ENCODE assay signal across 8 cellular contexts in genomic region chr11:65569973-65570918, GRCh38. TPM values are rescaled to one million over a fixed set of nuclear protein-coding genes. Genes with fewer than 3 reads are reported as not detected.
DNase-seq lines count a peak whose midpoint lies in the region; ATAC-seq and TF ChIP-seq lines count a peak whose summit lies in the region.

A gene with protein sequence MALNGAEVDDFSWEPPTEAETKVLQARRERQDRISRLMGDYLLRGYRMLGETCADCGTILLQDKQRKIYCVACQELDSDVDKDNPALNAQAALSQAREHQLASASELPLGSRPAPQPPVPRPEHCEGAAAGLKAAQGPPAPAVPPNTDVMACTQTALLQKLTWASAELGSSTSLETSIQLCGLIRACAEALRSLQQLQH (plus strand): TSS chr11:65570477. CDS start chr11:65570492, 15 bp downstream.

- 0 to 2% methylated on average over 8 to 77 of the region's 89 CpGs for WGBS in upper lobe of left lung, 2 donors

- H3K4me1 ChIP-seq in cardiac muscle cell (ENCODE audit: low read depth) (peaks cover 24% of the 10 kb centered on the region), upper lobe of left lung (peaks cover 52 to 78% (median 67%) of the 10 kb centered on the region in 4 donors)

- H3K27ac ChIP-seq in cardiac muscle cell (peak within 1 kb of the TSS; percentile 80), upper lobe of left lung (peak within 1 kb of the TSS; percentile 92 to 98 (median 94))

- peak within 1 kb of the TSS; percentile 99 for H3K4me3 Mint-ChIP-seq in activated naive CD8-positive, alpha-beta T cell treated with anti-CD3 and anti-CD28 coated beads, Interleukin-2, amount 50 U/mL, for 24 hours

- TF ChIP-seq CTCF in GM12875 (IDR thresholded peaks at IDR 0.05; ENCODE audit: borderline replicate concordance, insufficient read depth, low read depth, low read length) = peak; percentile 65
- peak; percentile 33 for TF ChIP-seq CTCF in cardiac muscle cell (IDR thresholded peaks at IDR 0.05; ENCODE audit: low read depth, low read length)
- TF ChIP-seq CTCF in upper lobe of left lung (IDR thresholded peaks at IDR 0.05) = peak in 5 of 6 experiments; percentile 40 to 85 (median 71)

- H3K4me3 ChIP-seq in GM12875 (ENCODE audit: low read depth, low read length) (peak within 1 kb of the TSS; percentile 100), cardiac muscle cell (peak within 1 kb of the TSS; percentile 91), upper lobe of left lung (peak within 1 kb of the TSS; percentile 77 to 93 (median 88))

- ATAC-seq in HG02798 (IDR thresholded peaks at IDR 0.05; ENCODE audit: poor library complexity, unreplicated experiment) (peak; percentile 68), upper lobe of left lung (ENCODE audit: low FRiP score in 2 of 2) (peak; percentile 91 to 96)
- peak; percentile 82 for ATAC-seq in activated naive CD8-positive, alpha-beta T cell treated with anti-CD3 and anti-CD28 coated beads, Interleukin-2, amount 50 U/mL, for 24 hours

- H3K36me3 ChIP-seq in cardiac muscle cell = no peaks in the 10 kb centered on the region
- H3K36me3 ChIP-seq in upper lobe of left lung = peaks cover 0 to 6% (median 0%) of the 10 kb centered on the region in 4 donors

- DNase-seq in NCI-H1417 treated with DMSO at 0.1 percent for 48 hours (lab: John Stamatoyannopoulos, UW) (peak; percentile 93), SW480 (ENCODE audit: low spot score) (peak; percentile 99), cardiac muscle cell (ENCODE audit: low read depth in 1 of 2, low spot score in 1 of 2) (peak; percentile 99), posterior cingulate gyrus (peak; percentile 98 to 100 (median 99)), upper lobe of left lung (peak; percentile 98 to 99)
- peak; percentile 99 for DNase-seq in activated naive CD8-positive, alpha-beta T cell treated with anti-CD3 and anti-CD28 coated beads, Interleukin-2, amount 50 U/mL, for 24 hours

- H3K27me3 Mint-ChIP-seq in activated naive CD8-positive, alpha-beta T cell treated with anti-CD3 and anti-CD28 coated beads, Interleukin-2, amount 50 U/mL, for 24 hours = no peaks in the 10 kb centered on the region

- peak in 2 of 4 donors; percentile 73 to 87 for TF ChIP-seq EP300 in upper lobe of left lung (IDR thresholded peaks at IDR 0.05)

- H3K27ac Mint-ChIP-seq in activated naive CD8-positive, alpha-beta T cell treated with anti-CD3 and anti-CD28 coated beads, Interleukin-2, amount 50 U/mL, for 24 hours = peak within 1 kb of the TSS; percentile 93

- H3K27me3 ChIP-seq in cardiac muscle cell = peaks cover 4% of the 10 kb centered on the region
- no peaks in the 10 kb centered on the region for H3K27me3 ChIP-seq in upper lobe of left lung

- H3K36me3 Mint-ChIP-seq in activated naive CD8-positive, alpha-beta T cell treated with anti-CD3 and anti-CD28 coated beads, Interleukin-2, amount 50 U/mL, for 24 hours (ENCODE audit: low read depth) = peaks cover 20% of the 10 kb centered on the region

- H3K4me1 Mint-ChIP-seq in activated naive CD8-positive, alpha-beta T cell treated with anti-CD3 and anti-CD28 coated beads, Interleukin-2, amount 50 U/mL, for 24 hours = peaks cover 70% of the 10 kb centered on the region

- intact Hi-C loops in posterior cingulate gyrus (cut with DNase I) = loop anchor here (1.0 kb wide), 2 partner anchors 12 to 30 kb away; partner anchors contain the start of gene LTBP3

- no peaks in the 10 kb centered on the region for H3K9me3 Mint-ChIP-seq in activated naive CD8-positive, alpha-beta T cell treated with anti-CD3 and anti-CD28 coated beads, Interleukin-2, amount 50 U/mL, for 24 hours

- no peaks in the 10 kb centered on the region for H3K9me3 ChIP-seq in cardiac muscle cell (ENCODE audit: low read depth)
- H3K9me3 ChIP-seq in upper lobe of left lung = no peaks in the 10 kb centered on the region

- TF ChIP-seq POLR2A in upper lobe of left lung (IDR thresholded peaks at IDR 0.05) = peak in 3 of 4 donors; percentile 44 to 86 (median 52)

RNA-seq across cellular contexts. Expression of the gene that starts here (rescaled TPM):
- total RNA-seq in cardiac muscle cell (56.6 and 57.4 TPM in 2 replicates), upper lobe of left lung (10 to 100 TPM; 22.6 to 60.7 (median 39.7) TPM)
- 55.7 and 70.5 TPM in 2 replicates for polyA plus RNA-seq in cardiac muscle cell

Comparison
In these comparisons a context has a peak if more than half of its experiments do, and no peak if none do; other contexts are left out.
1. Peak in every context shown above with its lines: DNase-seq, ATAC-seq, H3K4me3 ChIP-seq and H3K27ac ChIP-seq.